23 cellular contexts compared by ENCODE assay signal in the genomic region with DNA sequence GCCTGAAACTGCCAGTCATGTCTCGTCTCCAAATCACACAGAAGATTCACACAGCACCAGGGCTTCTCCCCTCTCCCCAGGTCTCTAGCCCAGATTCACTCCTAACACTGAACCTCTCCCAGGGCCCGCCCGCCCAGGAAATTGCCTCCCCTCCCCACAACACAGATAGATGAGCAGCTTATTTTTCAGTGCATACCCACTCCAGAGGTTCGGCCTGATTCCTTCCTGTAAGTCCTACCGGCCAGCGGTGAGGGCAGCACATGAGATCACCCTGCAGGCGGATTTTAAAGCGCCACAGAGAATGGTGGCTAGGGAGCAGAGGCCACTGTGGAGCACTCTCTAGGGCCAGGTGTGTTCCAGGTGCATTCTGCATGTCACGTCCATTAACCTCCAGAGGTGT.
DNase-seq lines count a peak whose midpoint lies in the region; ATAC-seq and TF ChIP-seq lines count a peak whose summit lies in the region.
"Had no signal": no experiment of that assay in that cellular context is flagged by ENCODE, and none has a peak within 500 bp of the region (broad histone marks: within the 10 kb centered on the region; RNA-seq: fewer than 3 reads in every experiment).

No MANE protein-coding gene starts in this region.

- no peak for TF ChIP-seq EP300 in transverse colon (IDR thresholded peaks at IDR 0.05; ENCODE audit: low read depth)

- no peak overlapping the region for H3K27ac Mint-ChIP-seq in stimulated activated memory B cell treated with anti-CD40 and anti-IgM and Interleukin-4, amounts not matched to agents 10 μg/mL and 1 μg/mL and 100 μg/mL, for 72 hours
- H3K27ac Mint-ChIP-seq: activated CD8-positive, alpha-beta T cell treated with anti-CD3 and anti-CD28 coated beads for 36 hours; activated naive CD4-positive, alpha-beta T cell treated with anti-CD3 and anti-CD28 coated beads, Interleukin-2, amount 50 U/mL, for 72 hours; activated T-helper 2 cell treated with anti-CD3 and anti-CD28 coated beads, Interferon-gamma antibody, Interleukin-2, Interleukin-4, amounts not matched to agents 10 μg/mL and 5 μg/mL and 100 μg/mL, durations not matched to agents 14 hours and 24 hours and 36 hours; natural killer cell treated with Interleukin-12 subunit alpha and Interleukin-12 subunit beta and Interleukin-15 and Interleukin-18, amount 100 ng/mL, for 72 hours had no signal

- H2AFZ ChIP-seq in fibroblast of lung (ENCODE audit: low read length), result no peak overlapping the region
- H2AFZ ChIP-seq: PC-9 had no signal

- no peaks in the 10 kb centered on the region for H4K20me1 ChIP-seq in fibroblast of lung (ENCODE audit: control insufficient read depth, extremely low read depth, insufficient read depth, low read length)

- TF ChIP-seq CTCF in fibroblast of lung (conservative IDR thresholded peaks at IDR 0.05 in 1 of 2, IDR thresholded peaks at IDR 0.05 in 1 of 2; ENCODE audit: low read depth in 1 of 2, low read length in 2 of 2) (no peak), transverse colon (IDR thresholded peaks at IDR 0.05) (peak in 1 of 5 experiments; percentile 13), tibial artery (IDR thresholded peaks at IDR 0.05) (no peak)

- H3K4me1 Mint-ChIP-seq in stimulated activated memory B cell treated with anti-CD40 and anti-IgM and Interleukin-4, amounts not matched to agents 10 μg/mL and 1 μg/mL and 100 μg/mL, for 72 hours, result no peaks in the 10 kb centered on the region

- no peaks in the 10 kb centered on the region for H3K79me2 ChIP-seq in fibroblast of lung (ENCODE audit: control insufficient read depth, insufficient read depth, low read length)

- intact Hi-C loops in transverse colon (cut with DNase I; ENCODE audit: low total_unique reads), result loop anchor here (5.0 kb wide), 2 partner anchors 43 to 97 kb away; no protein-coding TSS in a partner anchor
- intact Hi-C loops in tibial artery (cut with DNase I; ENCODE audit: low total_unique reads), result no loop called here

- H3K36me3 Mint-ChIP-seq in stimulated activated memory B cell treated with anti-CD40 and anti-IgM and Interleukin-4, amounts not matched to agents 10 μg/mL and 1 μg/mL and 100 μg/mL, for 72 hours, result no peaks in the 10 kb centered on the region
- H3K36me3 Mint-ChIP-seq: activated naive CD4-positive, alpha-beta T cell treated with anti-CD3 and anti-CD28 coated beads, Interleukin-2, amount 50 U/mL, for 72 hours; natural killer cell treated with Interleukin-12 subunit alpha and Interleukin-12 subunit beta and Interleukin-15 and Interleukin-18, amount 100 ng/mL, for 72 hours had no signal

- H3K4me3 ChIP-seq in SJCRH30, result no peak overlapping the region
- H3K4me3 ChIP-seq in fibroblast of lung (replicated peaks in 1 of 4; ENCODE audit: control extremely low read depth in 1 of 4, insufficient read depth in 1 of 4, low read depth in 3 of 4, low read length in 4 of 4), result no peak overlapping the region
- no peak overlapping the region for H3K4me3 ChIP-seq in mucosa of rectum (ENCODE audit: low read length in 2 of 2)
- H3K4me3 ChIP-seq in transverse colon, result no peak overlapping the region
- H3K4me3 ChIP-seq in tibial artery, result no peak overlapping the region
- H3K4me3 ChIP-seq: BLaER1, PC-9, tibial nerve had no signal

- no peak for DNase-seq in SJCRH30
- DNase-seq in fibroblast of lung (ENCODE audit: low read depth in 2 of 2), result no peak
- DNase-seq in transverse colon, result no peak
- DNase-seq in tibial artery, result no peak
- no peak for DNase-seq in SW480 (ENCODE audit: low spot score)
- DNase-seq in HPDE6-E6E7 (ENCODE audit: extremely low spot score), result no peak
- DNase-seq: activated CD8-positive, alpha-beta T cell treated with anti-CD3 and anti-CD28 coated beads for 36 hours; amygdala; brain microvascular endothelial cell; cerebellar nuclear complex; glutamatergic neuron; NCI-H146; PC-9; Right ventricle myocardium superior; stimulated activated CD4-positive, alpha-beta T cell treated with anti-CD3 and anti-CD28 coated beads, Interleukin-1b, Interleukin-23, amount 100 ng/mL, for 48 hours had no signal

- no peaks in the 10 kb centered on the region for H3K9me3 ChIP-seq in SJCRH30 (replicated peaks)
- no peaks in the 10 kb centered on the region for H3K9me3 ChIP-seq in fibroblast of lung (ENCODE audit: control insufficient read depth, insufficient read depth, low read depth, low read length)
- H3K9me3 ChIP-seq in mucosa of rectum (ENCODE audit: control insufficient read depth in 2 of 2, low read length in 2 of 2), result no peaks in the 10 kb centered on the region
- H3K9me3 ChIP-seq in transverse colon, result no peaks in the 10 kb centered on the region
- no peaks in the 10 kb centered on the region for H3K9me3 ChIP-seq in tibial artery
- H3K9me3 ChIP-seq: BLaER1, tibial nerve had no signal

- no peaks in the 10 kb centered on the region for H3K27me3 ChIP-seq in SJCRH30
- peaks cover 5% of the 10 kb centered on the region for H3K27me3 ChIP-seq in fibroblast of lung (ENCODE audit: control insufficient read depth, insufficient read depth, low read length)
- peaks cover 13 to 17% of the 10 kb centered on the region in 2 donors for H3K27me3 ChIP-seq in mucosa of rectum (ENCODE audit: control insufficient read depth in 2 of 2, insufficient read depth in 2 of 2, low read length in 2 of 2)
- peaks cover 57% of the 10 kb centered on the region for H3K27me3 ChIP-seq in transverse colon
- H3K27me3 ChIP-seq in tibial artery, result peaks cover 0 to 69% of the 10 kb centered on the region in 2 donors

- no peaks in the 10 kb centered on the region for H3K9me3 Mint-ChIP-seq in stimulated activated memory B cell treated with anti-CD40 and anti-IgM and Interleukin-4, amounts not matched to agents 10 μg/mL and 1 μg/mL and 100 μg/mL, for 72 hours
- H3K9me3 Mint-ChIP-seq: activated CD8-positive, alpha-beta T cell treated with anti-CD3 and anti-CD28 coated beads for 36 hours; activated naive CD4-positive, alpha-beta T cell treated with anti-CD3 and anti-CD28 coated beads, Interleukin-2, amount 50 U/mL, for 72 hours; activated T-helper 2 cell treated with anti-CD3 and anti-CD28 coated beads, Interferon-gamma antibody, Interleukin-2, Interleukin-4, amounts not matched to agents 10 μg/mL and 5 μg/mL and 100 μg/mL, durations not matched to agents 14 hours and 24 hours and 36 hours; natural killer cell treated with Interleukin-12 subunit alpha and Interleukin-12 subunit beta and Interleukin-15 and Interleukin-18, amount 100 ng/mL, for 72 hours had no signal

- H3K4me2 ChIP-seq in fibroblast of lung (ENCODE audit: extremely low read depth, insufficient read depth, low read length), result peak overlapping the region; percentile 82
- H3K4me2 ChIP-seq: BLaER1, PC-9 had no signal

- ATAC-seq in stimulated activated memory B cell treated with anti-CD40 and anti-IgM and Interleukin-4, amounts not matched to agents 10 μg/mL and 1 μg/mL and 100 μg/mL, for 72 hours, result no peak
- ATAC-seq: activated CD8-positive, alpha-beta T cell treated with anti-CD3 and anti-CD28 coated beads for 36 hours; activated naive CD4-positive, alpha-beta T cell treated with anti-CD3 and anti-CD28 coated beads, Interleukin-2, amount 50 U/mL, for 72 hours; left lobe of liver had no signal

- WGBS in transverse colon (ENCODE audit: low coverage in 1 of 2), 2 donors, result 29 to 56% methylated on average over 1 to 9 of the region's 9 CpGs

- H3K27ac ChIP-seq in SJCRH30, result peak overlapping the region; percentile 95; the same call in 1 of the 2 replicates
- H3K27ac ChIP-seq in fibroblast of lung (ENCODE audit: insufficient read depth, low read length), result no peak overlapping the region
- H3K27ac ChIP-seq in mucosa of rectum (ENCODE audit: low read depth in 2 of 2, low read length in 2 of 2), result peak overlapping the region; percentile 76 to 79
- H3K27ac ChIP-seq in transverse colon, result peak overlapping the region; percentile 81 to 91 (median 86)
- no peak overlapping the region for H3K27ac ChIP-seq in tibial artery
- H3K27ac ChIP-seq: BLaER1, brain microvascular endothelial cell, PC-9 had no signal

- no peak overlapping the region for H3K9ac ChIP-seq in fibroblast of lung (ENCODE audit: insufficient read depth, low read length)
- peak overlapping the region in 1 of 2 donors; percentile 13 for H3K9ac ChIP-seq in mucosa of rectum (ENCODE audit: low read depth in 1 of 2, low read length in 2 of 2)
- H3K9ac ChIP-seq: BLaER1 had no signal

- peaks cover 61% of the 10 kb centered on the region for H3K27me3 Mint-ChIP-seq in stimulated activated memory B cell treated with anti-CD40 and anti-IgM and Interleukin-4, amounts not matched to agents 10 μg/mL and 1 μg/mL and 100 μg/mL, for 72 hours

- H3K36me3 ChIP-seq in SJCRH30 (no peaks in the 10 kb centered on the region), fibroblast of lung (ENCODE audit: control insufficient read depth, insufficient read depth, low read length) (no peaks in the 10 kb centered on the region), mucosa of rectum (ENCODE audit: control insufficient read depth in 2 of 2, insufficient read depth in 2 of 2, low read length in 2 of 2) (no peaks in the 10 kb centered on the region), transverse colon (no peaks in the 10 kb centered on the region), tibial artery (no peaks in the 10 kb centered on the region)
- H3K36me3 ChIP-seq: BLaER1, brain microvascular endothelial cell, tibial nerve had no signal

- in situ Hi-C loops in transverse colon (cut with MboI; ENCODE audit: low pct_ligation_motif_present in 1 of 4, low pct_unique_long_range_greater_than_20kb in 1 of 4, low sequenced_read_pairs in 3 of 4), result no loop called here

- no peak overlapping the region for H3K4me3 Mint-ChIP-seq in stimulated activated memory B cell treated with anti-CD40 and anti-IgM and Interleukin-4, amounts not matched to agents 10 μg/mL and 1 μg/mL and 100 μg/mL, for 72 hours
- H3K4me3 Mint-ChIP-seq: activated CD8-positive, alpha-beta T cell treated with anti-CD3 and anti-CD28 coated beads for 36 hours; natural killer cell treated with Interleukin-12 subunit alpha and Interleukin-12 subunit beta and Interleukin-15 and Interleukin-18, amount 100 ng/mL, for 72 hours had no signal

- no peak for TF ChIP-seq POLR2A in transverse colon (IDR thresholded peaks at IDR 0.05)

- H3K4me1 ChIP-seq in SJCRH30, result peaks cover 13% of the 10 kb centered on the region
- H3K4me1 ChIP-seq in fibroblast of lung (ENCODE audit: control insufficient read depth, extremely low read depth, insufficient read depth, low read length), result peaks cover 2% of the 10 kb centered on the region
- no peaks in the 10 kb centered on the region for H3K4me1 ChIP-seq in mucosa of rectum (ENCODE audit: control insufficient read depth in 2 of 2, insufficient read depth in 2 of 2, low read length in 2 of 2)
- H3K4me1 ChIP-seq in transverse colon, result peaks cover 0 to 16% (median 10%) of the 10 kb centered on the region in 4 donors
- no peaks in the 10 kb centered on the region for H3K4me1 ChIP-seq in tibial artery
- H3K4me1 ChIP-seq: BLaER1, tibial nerve had no signal

Comparison
In these comparisons a context has a peak if more than half of its experiments do, and no peak if none do; other contexts are left out.
1. H3K27ac ChIP-seq: peak in SJCRH30 (single experiment), mucosa of rectum (2 of 2) and transverse colon (4 of 4); none in fibroblast of lung (single experiment) and tibial artery (0 of 2).